ENCODE assay signal across 8 cellular contexts in genomic region chr17:82020874-82021727, GRCh38. TPM values are rescaled to one million over a fixed set of nuclear protein-coding genes. Genes with fewer than 3 reads are reported as not detected.
DNase-seq lines count a peak whose midpoint lies in the region; ATAC-seq and TF ChIP-seq lines count a peak whose summit lies in the region.

No MANE protein-coding gene starts in this region.

- H3K27ac ChIP-seq in CD4-positive, alpha-beta T cell (ENCODE audit: low read depth, low read length): no peak overlapping the region
- H3K27ac ChIP-seq in HCT116 (ENCODE audit: low read depth, low read length) (peak overlapping the region; percentile 96), Peyer's patch (peak overlapping the region in 3 of 4 donors; percentile 42 to 74 (median 73)), foreskin keratinocyte (no peak overlapping the region)

- H3K4me3 Mint-ChIP-seq in CD4-positive, alpha-beta T cell: peak overlapping the region; percentile 92

- peaks cover 5% of the 10 kb centered on the region for H3K36me3 Mint-ChIP-seq in CD4-positive, alpha-beta T cell (ENCODE audit: low read depth)

- no peaks in the 10 kb centered on the region for H3K9me3 ChIP-seq in CD4-positive, alpha-beta T cell (ENCODE audit: control insufficient read depth, low read length)
- H3K9me3 ChIP-seq in HCT116 (ENCODE audit: control insufficient read depth in 1 of 2, insufficient read depth in 1 of 2, low read depth in 1 of 2, low read length in 2 of 2) (no peaks in the 10 kb centered on the region), Peyer's patch (no peaks in the 10 kb centered on the region)

- peaks cover 29 to 47% of the 10 kb centered on the region in 2 experiments for H3K4me1 ChIP-seq in HCT116 (ENCODE audit: control insufficient read depth in 1 of 2, insufficient read depth in 2 of 2, low read length in 2 of 2)
- peaks cover 3 to 35% (median 19%) of the 10 kb centered on the region in 4 donors for H3K4me1 ChIP-seq in Peyer's patch
- no peaks in the 10 kb centered on the region for H3K4me1 ChIP-seq in foreskin keratinocyte

- intact Hi-C loops in CD4-positive, alpha-beta T cell (cut with DNase I, micrococcal nuclease): loop anchor here (1.0 to 5.0 kb wide), 2 partner anchors 62 to 149 kb away; partner anchors contain the start of gene ARHGDIA (in 2 of the 2)
- intact Hi-C loops in HCT116 (cut with micrococcal nuclease): loop anchor here (1.0 to 5.0 kb wide), 5 partner anchors 18 to 731 kb away; partner anchors contain the start of genes PCYT2 and TBCD

- DNase-seq in CD4-positive, alpha-beta T cell: peak; percentile 38 to 63 (median 56)
- DNase-seq in HCT116 (ENCODE audit: low read depth, low spot score): peak; percentile 68
- DNase-seq in Peyer's patch: peak; percentile 63 to 87 (median 84)
- DNase-seq in activated effector memory CD4-positive, alpha-beta T cell treated with anti-CD3 and anti-CD28 coated beads, Interleukin-2, amount 50 U/mL, for 16 hours: peak; percentile 84
- DNase-seq in foreskin keratinocyte: peak in 1 of 2 donors; percentile 37
- peak in 51 of 56 donors; percentile 8 to 86 (median 60) for DNase-seq in nucleus accumbens (lab: John Stamatoyannopoulos, UW)
- DNase-seq in iPS-NIHi7 (ENCODE audit: extremely low spot score): no peak

- no peaks in the 10 kb centered on the region for H3K27me3 Mint-ChIP-seq in CD4-positive, alpha-beta T cell

- H3K4me2 ChIP-seq in HCT116 (ENCODE audit: low read length): peak overlapping the region; percentile 80

- RAD21 ChIA-PET in HCT116 (lab: Charles Lee; ENCODE audit: low non-redundant PET in 1 of 2, low total read pairs in 2 of 2, uncharacterized antibody in 2 of 2, unreplicated experiment in 2 of 2): interaction anchor here (0.6 to 5.3 kb wide), 6 partner anchors 17 to 78 kb away, joined by 3 to 50 read pairs (median 3); partner anchors contain the start of gene NOTUM (in 2 of the 2)

- no peaks in the 10 kb centered on the region for H3K9me2 ChIP-seq in HCT116 (ENCODE audit: insufficient read depth)

- H3K9ac ChIP-seq in HCT116 (ENCODE audit: low read length): peak overlapping the region; percentile 98

- peaks cover 46% of the 10 kb centered on the region for H3K79me2 ChIP-seq in HCT116 (ENCODE audit: insufficient read depth, low read length)

- ATAC-seq in CD4-positive, alpha-beta T cell (ENCODE audit: poor library complexity): no peak
- ATAC-seq in HCT116 (peak; percentile 13; the same call in 1 of the 2 replicates), foreskin keratinocyte (no peak), HG03378 (IDR thresholded peaks at IDR 0.05; ENCODE audit: unreplicated experiment) (no peak)

- TF ChIP-seq CTCF in CD4-positive, alpha-beta T cell (IDR thresholded peaks at IDR 0.05): peak; percentile 71
- TF ChIP-seq CTCF in HCT116 (IDR thresholded peaks at IDR 0.05 in 2 of 3, conservative IDR thresholded peaks at IDR 0.05 in 1 of 3; ENCODE audit: borderline replicate concordance in 1 of 3, insufficient read depth in 1 of 3, low read depth in 2 of 3, low read length in 2 of 3) (peak; percentile 92 to 99 (median 95)), Peyer's patch (IDR thresholded peaks at IDR 0.05) (peak; percentile 34 to 89 (median 73)), foreskin keratinocyte (conservative IDR thresholded peaks at IDR 0.05) (peak; percentile 80)

- peak; percentile 100 for TF ChIP-seq RAD21 in HCT116 (IDR thresholded peaks at IDR 0.05; ENCODE audit: low read depth)

- no peak overlapping the region for H2AFZ ChIP-seq in HCT116 (ENCODE audit: low read depth, low read length, poor library complexity, severe bottlenecking)

- POLR2A ChIA-PET in CD4-positive, alpha-beta T cell (lab: Charles Lee): interaction anchor here (1.1 to 5.0 kb wide), 6 partner anchors 9 to 77 kb away, joined by 3 to 51 read pairs (median 12); partner anchors contain the start of genes ASPSCR1, DCXR and NOTUM
- POLR2A ChIA-PET in HCT116 (lab: Charles Lee): interaction anchor here (0.8 to 1.8 kb wide), 4 partner anchors 17 to 152 kb away, joined by 3 to 6 read pairs (median 4); no protein-coding TSS in a partner anchor

- H3K36me3 ChIP-seq in HCT116 (ENCODE audit: control insufficient read depth in 1 of 2, insufficient read depth in 2 of 2, low read length in 2 of 2): peaks cover 0 to 10% of the 10 kb centered on the region in 2 experiments; a peak in 1 of 4 replicates
- peaks cover 0 to 14% (median 0%) of the 10 kb centered on the region in 3 donors for H3K36me3 ChIP-seq in Peyer's patch

- no peaks in the 10 kb centered on the region for H3K27me3 ChIP-seq in CD4-positive, alpha-beta T cell (ENCODE audit: control insufficient read depth, insufficient read depth, low read length)
- H3K27me3 ChIP-seq in HCT116 (ENCODE audit: insufficient read depth, low read length): no peaks in the 10 kb centered on the region
- H3K27me3 ChIP-seq in Peyer's patch: no peaks in the 10 kb centered on the region
- H3K27me3 ChIP-seq in foreskin keratinocyte: no peaks in the 10 kb centered on the region

- no TSS peak for BruUV-seq in HCT116 (replicated peaks; lab: Mats Ljungman, UMichigan)

- H4K20me1 ChIP-seq in HCT116 (ENCODE audit: insufficient read depth): peaks cover 4% of the 10 kb centered on the region; the same call in 1 of the 2 replicates

- H3K27ac Mint-ChIP-seq in CD4-positive, alpha-beta T cell: peak overlapping the region; percentile 9

- peaks cover 21% of the 10 kb centered on the region for H3K4me1 Mint-ChIP-seq in CD4-positive, alpha-beta T cell (ENCODE audit: low read depth)

- CTCF ChIA-PET in CD4-positive, alpha-beta T cell (lab: Charles Lee): interaction anchor here (1.5 to 6.2 kb wide), 5 partner anchors 9 to 94 kb away, joined by 5 to 174 read pairs (median 8); partner anchors contain the start of genes MAFG, NOTUM and RAC3
- CTCF ChIA-PET in HCT116 (lab: Charles Lee): interaction anchor here (0.9 to 5.3 kb wide), 18 partner anchors 9 to 346 kb away, joined by 3 to 151 read pairs (median 7); partner anchors contain the start of genes ARHGDIA, DCXR, MAFG and NOTUM

- H3K4me3 ChIP-seq in HCT116 (replicated peaks in 1 of 2; ENCODE audit: low read depth in 1 of 2, low read length in 2 of 2) (peak overlapping the region; percentile 84 to 100), Peyer's patch (peak overlapping the region in 2 of 4 donors; percentile 76 to 89)

- no peaks in the 10 kb centered on the region for H3K9me3 Mint-ChIP-seq in CD4-positive, alpha-beta T cell

- no peak for TF ChIP-seq POLR2A in HCT116 (IDR thresholded peaks at IDR 0.05; ENCODE audit: borderline replicate concordance, extremely low read depth, insufficient read depth, insufficient read length)
- no peak for TF ChIP-seq POLR2A in Peyer's patch (IDR thresholded peaks at IDR 0.05)

TF ChIP-seq in HCT116, 20 proteins besides CTCF, POLR2A, EP300 and RAD21:
- TF ChIP-seq MAX (IDR thresholded peaks at IDR 0.05) (no peak), CEBPB (IDR thresholded peaks at IDR 0.05; ENCODE audit: low read depth) (no peak), SP1 (IDR thresholded peaks at IDR 0.05; ENCODE audit: low read depth) (no peak), ZBTB33 (IDR thresholded peaks at IDR 0.05; ENCODE audit: extremely low read depth, insufficient replicate concordance, low read length) (peak; percentile 43)

RNA-seq across cellular contexts. Expression of gene CENPX, which starts 1.6 kb away (rescaled TPM):
- 10 to 100 TPM; 14.9 to 19.6 TPM for total RNA-seq in CD4-positive, alpha-beta T cell
- total RNA-seq in HCT116 (2021; ENCODE audit: unreplicated experiment): 184 TPM
- 149 and 157 TPM in 2 replicates for polyA plus RNA-seq in HCT116 (2012)
- 100 to 1,000 TPM in 2 of 4 donors, 10 to 100 TPM in 2; 49.1 to 123 (median 91.8) TPM for total RNA-seq in Peyer's patch
- 87.1 and 87.4 TPM in 2 replicates for total RNA-seq in foreskin keratinocyte
- polyA plus RNA-seq in foreskin keratinocyte: 135 and 144 TPM in 2 replicates

RNA-seq across cellular contexts. Expression of gene LRRC45, which starts 2.0 kb away (rescaled TPM):
- 10 to 100 TPM; 17.7 to 17.9 TPM for total RNA-seq in CD4-positive, alpha-beta T cell
- 40.1 TPM for total RNA-seq in HCT116 (2021; ENCODE audit: unreplicated experiment)
- 17.3 and 17.4 TPM in 2 replicates for polyA plus RNA-seq in HCT116 (2012)
- total RNA-seq in Peyer's patch: 10 to 100 TPM; 15.5 to 74.3 (median 23.1) TPM
- total RNA-seq in foreskin keratinocyte: 15.9 and 16.2 TPM in 2 replicates
- polyA plus RNA-seq in foreskin keratinocyte: 12.7 and 12.8 TPM in 2 replicates

RNA-seq across cellular contexts. Expression of gene RAC3, which starts 10.4 kb away (rescaled TPM):
- total RNA-seq in CD4-positive, alpha-beta T cell: 1 to 10 TPM; 3.3 to 5.3 TPM
- total RNA-seq in HCT116 (2021; ENCODE audit: unreplicated experiment): 120 TPM
- 114 and 123 TPM in 2 replicates for polyA plus RNA-seq in HCT116 (2012)
- total RNA-seq in Peyer's patch: 10 to 100 TPM in 2 of 4 donors, 1 to 10 TPM in 2; 4.6 to 20.6 (median 9.8) TPM
- total RNA-seq in foreskin keratinocyte: 27.5 and 30.2 TPM in 2 replicates
- 43.9 and 46.1 TPM in 2 replicates for polyA plus RNA-seq in foreskin keratinocyte

RNA-seq across cellular contexts. Expression of gene DCXR, which starts 16.4 kb away (rescaled TPM):
- 100 to 1,000 TPM; 103 to 119 TPM for total RNA-seq in CD4-positive, alpha-beta T cell
- 306 TPM for total RNA-seq in HCT116 (2021; ENCODE audit: unreplicated experiment)
- 324 and 351 TPM in 2 replicates for polyA plus RNA-seq in HCT116 (2012)
- 100 to 1,000 TPM in 2 of 4 donors, 10 to 100 TPM in 2; 68.5 to 104 (median 86.8) TPM for total RNA-seq in Peyer's patch
- 59.6 and 69.0 TPM in 2 replicates for total RNA-seq in foreskin keratinocyte
- 97.4 and 98.0 TPM in 2 replicates for polyA plus RNA-seq in foreskin keratinocyte

RNA-seq across cellular contexts. Expression of gene RFNG, which starts 30.5 kb away (rescaled TPM):
- 10 to 100 TPM; 28.1 to 31.2 TPM for total RNA-seq in CD4-positive, alpha-beta T cell
- 52.0 TPM for total RNA-seq in HCT116 (2021; ENCODE audit: unreplicated experiment)
- 53.5 and 62.2 TPM in 2 replicates for polyA plus RNA-seq in HCT116 (2012)
- total RNA-seq in Peyer's patch: 10 to 100 TPM; 42.9 to 65.7 (median 50.2) TPM
- 25.0 and 25.9 TPM in 2 replicates for total RNA-seq in foreskin keratinocyte
- polyA plus RNA-seq in foreskin keratinocyte: 32.1 and 38.1 TPM in 2 replicates

Comparison
In these comparisons a context has a peak if more than half of its experiments do, and no peak if none do; other contexts are left out.
1. H3K27ac ChIP-seq: peak in HCT116 (single experiment) and Peyer's patch (3 of 4); none in CD4-positive, alpha-beta T cell (single experiment) and foreskin keratinocyte (single experiment).
2. Peak in every context shown above with its lines, with median percentiles within 50 percentile points of each other: CTCF ChIP-seq.